ENCODE assay signal across 21 cellular contexts in genomic region chr13:102097708-102098107, GRCh38.
DNase-seq lines count a peak whose midpoint lies in the region; ATAC-seq, FAIRE-seq and TF ChIP-seq lines count a peak whose summit lies in the region.
"Had no signal": no experiment of that assay in that cellular context is flagged by ENCODE, and none has a peak within 500 bp of the region (broad histone marks: within the 10 kb centered on the region; RNA-seq: fewer than 3 reads in every experiment).

No MANE protein-coding gene starts in this region.

- TF ChIP-seq POLR2A in H54 (IDR thresholded peaks at IDR 0.05; ENCODE audit: low read depth, low read length), result no peak

- ATAC-seq in GM23338, result peak; percentile 30; the same call in 1 of the 3 replicates
- ATAC-seq: left lobe of liver had no signal

- no peak for DNase-seq in GM23338 (ENCODE audit: low spot score)
- DNase-seq in NCI-H146 (lab: John Stamatoyannopoulos, UW), result peak; percentile 59
- DNase-seq in NCI-H345 treated with DMSO at 0.1 percent for 48 hours (lab: John Stamatoyannopoulos, UW; ENCODE audit: unreplicated experiment), result peak; percentile 74
- DNase-seq in right atrium auricular region (ENCODE audit: low spot score), result no peak
- DNase-seq in H54 (ENCODE audit: insufficient read length, low spot score), result no peak
- DNase-seq in superior temporal gyrus (ENCODE audit: extremely low spot score), result no peak
- DNase-seq in middle frontal gyrus (ENCODE audit: extremely low spot score, low spot score), result no peak
- DNase-seq: activated CD4-positive, alpha-beta T cell treated with anti-CD3 and anti-CD28 coated beads, Interleukin-2, amount 10 ng/mL, durations not matched to agents 7 days and 5 days; activated naive CD8-positive, alpha-beta T cell treated with anti-CD3 and anti-CD28 coated beads, Interleukin-2, amount 10 ng/mL, durations not matched to agents 7 days and 5 days; CD4-positive, CD25-positive, alpha-beta regulatory T cell; cerebellar nuclear complex; KG1; MV-4-11 had no signal

- no peaks in the 10 kb centered on the region for H3K9me2 ChIP-seq in GM23338 (ENCODE audit: insufficient read depth)

- no peak overlapping the region for H2AFZ ChIP-seq in GM23338
- H2AFZ ChIP-seq: neural progenitor cell had no signal

- H4K20me1 ChIP-seq in GM23338 (replicated peaks; ENCODE audit: insufficient read depth), result no peaks in the 10 kb centered on the region

- H3K4me3 ChIP-seq in GM23338 (no peak overlapping the region), right atrium auricular region (no peak overlapping the region)
- H3K4me3 ChIP-seq: neural progenitor cell, vagina had no signal

- H3K27ac ChIP-seq in GM23338 (ENCODE audit: low read depth) (no peak overlapping the region), right atrium auricular region (peak overlapping the region; percentile 35 to 46)
- H3K27ac ChIP-seq: epithelial cell of prostate, neural progenitor cell, vagina, VCaP had no signal

- H3F3A ChIP-seq in GM23338 (replicated peaks; ENCODE audit: low read depth), result no peaks in the 10 kb centered on the region

- H3K4me1 Mint-ChIP-seq in GM23338, result no peaks in the 10 kb centered on the region
- H3K4me1 Mint-ChIP-seq: activated CD4-positive, alpha-beta T cell treated with anti-CD3 and anti-CD28 coated beads, Interleukin-2, amount 10 ng/mL, durations not matched to agents 7 days and 5 days; activated naive CD8-positive, alpha-beta T cell treated with anti-CD3 and anti-CD28 coated beads, Interleukin-2, amount 10 ng/mL, durations not matched to agents 7 days and 5 days; CD4-positive, CD25-positive, alpha-beta regulatory T cell had no signal

- H3K4me3 Mint-ChIP-seq in GM23338, result no peak overlapping the region
- H3K4me3 Mint-ChIP-seq: activated CD4-positive, alpha-beta T cell treated with anti-CD3 and anti-CD28 coated beads, Interleukin-2, amount 10 ng/mL, durations not matched to agents 7 days and 5 days; activated naive CD8-positive, alpha-beta T cell treated with anti-CD3 and anti-CD28 coated beads, Interleukin-2, amount 10 ng/mL, durations not matched to agents 7 days and 5 days; CD4-positive, CD25-positive, alpha-beta regulatory T cell; neural progenitor cell; T-helper 2 cell treated with Interferon-gamma antibody and Interleukin-4, amounts not matched to agents 5 μg/mL and 100 μg/mL, for 36 hours had no signal

- H3K4me1 ChIP-seq in GM23338 (ENCODE audit: insufficient read depth) (no peaks in the 10 kb centered on the region), right atrium auricular region (peaks cover 0 to 7% of the 10 kb centered on the region in 2 donors)
- H3K4me1 ChIP-seq: neural progenitor cell, vagina had no signal

- no peak overlapping the region for H3K4me2 ChIP-seq in GM23338
- H3K4me2 ChIP-seq: neural progenitor cell had no signal

- no peaks in the 10 kb centered on the region for H3K9me3 Mint-ChIP-seq in GM23338
- H3K9me3 Mint-ChIP-seq: activated CD4-positive, alpha-beta T cell treated with anti-CD3 and anti-CD28 coated beads, Interleukin-2, amount 10 ng/mL, durations not matched to agents 7 days and 5 days; activated naive CD8-positive, alpha-beta T cell treated with anti-CD3 and anti-CD28 coated beads, Interleukin-2, amount 10 ng/mL, durations not matched to agents 7 days and 5 days; activated T-helper 2 cell treated with anti-CD3 and anti-CD28 coated beads, Interferon-gamma antibody, Interleukin-2, Interleukin-4, amounts not matched to agents 10 μg/mL and 5 μg/mL and 100 μg/mL, durations not matched to agents 14 hours and 24 hours and 36 hours; neural progenitor cell; T-helper 2 cell treated with Interferon-gamma antibody and Interleukin-4, amounts not matched to agents 5 μg/mL and 100 μg/mL, for 36 hours had no signal

- no peak for FAIRE-seq in H54 (lab: Jason Lieb, UNC)
- FAIRE-seq: HTR-8/SVneo had no signal

- no peaks in the 10 kb centered on the region for H3K36me3 ChIP-seq in GM23338 (ENCODE audit: insufficient read depth)
- no peaks in the 10 kb centered on the region for H3K36me3 ChIP-seq in right atrium auricular region
- H3K36me3 ChIP-seq: neural progenitor cell, vagina had no signal

- no peaks in the 10 kb centered on the region for H3K79me2 ChIP-seq in GM23338 (replicated peaks; ENCODE audit: insufficient read depth)

- no peak overlapping the region for H3K27ac Mint-ChIP-seq in GM23338
- H3K27ac Mint-ChIP-seq: activated CD4-positive, alpha-beta T cell treated with anti-CD3 and anti-CD28 coated beads, Interleukin-2, amount 10 ng/mL, durations not matched to agents 7 days and 5 days; activated naive CD8-positive, alpha-beta T cell treated with anti-CD3 and anti-CD28 coated beads, Interleukin-2, amount 10 ng/mL, durations not matched to agents 7 days and 5 days; activated T-helper 2 cell treated with anti-CD3 and anti-CD28 coated beads, Interferon-gamma antibody, Interleukin-2, Interleukin-4, amounts not matched to agents 10 μg/mL and 5 μg/mL and 100 μg/mL, durations not matched to agents 14 hours and 24 hours and 36 hours; CD4-positive, CD25-positive, alpha-beta regulatory T cell; neural progenitor cell; T-helper 2 cell treated with Interferon-gamma antibody and Interleukin-4, amounts not matched to agents 5 μg/mL and 100 μg/mL, for 36 hours had no signal

- TF ChIP-seq CTCF in GM23338 (conservative IDR thresholded peaks at IDR 0.05; ENCODE audit: low read depth in 2 of 2), result no peak
- TF ChIP-seq CTCF in right atrium auricular region (IDR thresholded peaks at IDR 0.05), result no peak

- no peaks in the 10 kb centered on the region for H3K27me3 ChIP-seq in GM23338 (ENCODE audit: insufficient read depth)
- no peaks in the 10 kb centered on the region for H3K27me3 ChIP-seq in right atrium auricular region
- H3K27me3 ChIP-seq: neural progenitor cell, vagina had no signal

- H3K9me3 ChIP-seq in right atrium auricular region, result no peaks in the 10 kb centered on the region
- H3K9me3 ChIP-seq: vagina had no signal

- no peaks in the 10 kb centered on the region for H3K27me3 Mint-ChIP-seq in GM23338 (ENCODE audit: insufficient read depth, low read depth, poor library complexity)
- H3K27me3 Mint-ChIP-seq: activated CD4-positive, alpha-beta T cell treated with anti-CD3 and anti-CD28 coated beads, Interleukin-2, amount 10 ng/mL, durations not matched to agents 7 days and 5 days; CD4-positive, CD25-positive, alpha-beta regulatory T cell had no signal

- H3K36me3 Mint-ChIP-seq in GM23338 (ENCODE audit: low read depth), result no peaks in the 10 kb centered on the region
- H3K36me3 Mint-ChIP-seq: activated naive CD8-positive, alpha-beta T cell treated with anti-CD3 and anti-CD28 coated beads, Interleukin-2, amount 10 ng/mL, durations not matched to agents 7 days and 5 days; CD4-positive, CD25-positive, alpha-beta regulatory T cell; neural progenitor cell had no signal

TF ChIP-seq in GM23338, 12 proteins besides CTCF, POLR2A, EP300 and RAD21:
- TF ChIP-seq STAT1 (IDR thresholded peaks at IDR 0.05; ENCODE audit: unreplicated experiment) (no peak), ZNF331 (CRISPR knock-in tag; IDR thresholded peaks at IDR 0.05; ENCODE audit: low read depth) (no peak), ZNF114 (CRISPR knock-in tag; IDR thresholded peaks at IDR 0.05) (no peak), POLR2AphosphoS5 (IDR thresholded peaks at IDR 0.05; ENCODE audit: low read depth) (no peak), REST (IDR thresholded peaks at IDR 0.05; ENCODE audit: unreplicated experiment) (no peak), JUNB (IDR thresholded peaks at IDR 0.05; ENCODE audit: unreplicated experiment) (no peak)
- TF ChIP-seq, protein P1, sequence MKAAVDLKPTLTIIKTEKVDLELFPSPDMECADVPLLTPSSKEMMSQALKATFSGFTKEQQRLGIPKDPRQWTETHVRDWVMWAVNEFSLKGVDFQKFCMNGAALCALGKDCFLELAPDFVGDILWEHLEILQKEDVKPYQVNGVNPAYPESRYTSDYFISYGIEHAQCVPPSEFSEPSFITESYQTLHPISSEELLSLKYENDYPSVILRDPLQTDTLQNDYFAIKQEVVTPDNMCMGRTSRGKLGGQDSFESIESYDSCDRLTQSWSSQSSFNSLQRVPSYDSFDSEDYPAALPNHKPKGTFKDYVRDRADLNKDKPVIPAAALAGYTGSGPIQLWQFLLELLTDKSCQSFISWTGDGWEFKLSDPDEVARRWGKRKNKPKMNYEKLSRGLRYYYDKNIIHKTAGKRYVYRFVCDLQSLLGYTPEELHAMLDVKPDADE (IDR thresholded peaks at IDR 0.05), result no peak

Comparison
In these comparisons a context has a peak if more than half of its experiments do, and no peak if none do; other contexts are left out.
1. DNase-seq: peak in NCI-H146 (single experiment) and NCI-H345 treated with DMSO at 0.1 percent for 48 hours (single experiment); none in GM23338 (single experiment), right atrium auricular region (single experiment), H54 (single experiment), superior temporal gyrus (single experiment) and middle frontal gyrus (single experiment).